11 cellular contexts compared by ENCODE assay signal in genomic region chr21:42534361-42534900, GRCh38. TPM values are rescaled to one million over a fixed set of nuclear protein-coding genes. Genes with fewer than 3 reads are reported as not detected.
DNase-seq lines count a peak whose midpoint lies in the region; ATAC-seq lines count a peak whose summit lies in the region.
"Had no signal": no experiment of that assay in that cellular context is flagged by ENCODE, and none has a peak within 500 bp of the region (broad histone marks: within the 10 kb centered on the region; RNA-seq: fewer than 3 reads in every experiment).

No MANE protein-coding gene starts in this region.

- H3K36me3 Mint-ChIP-seq in activated CD8-positive, alpha-beta T cell treated with anti-CD3 and anti-CD28 coated beads, Interleukin-2, amount 10 ng/mL, durations not matched to agents 7 days and 5 days (ENCODE audit: low read depth), result peaks cover 27% of the 10 kb centered on the region

- no peak overlapping the region for H3K4me3 Mint-ChIP-seq in activated CD8-positive, alpha-beta T cell treated with anti-CD3 and anti-CD28 coated beads, Interleukin-2, amount 10 ng/mL, durations not matched to agents 7 days and 5 days
- H3K4me3 Mint-ChIP-seq: central memory CD8-positive, alpha-beta T cell had no signal

- CTCF ChIA-PET in activated CD8-positive, alpha-beta T cell treated with anti-CD3 and anti-CD28 coated beads, Interleukin-2, amount 10 ng/mL, durations not matched to agents 7 days and 5 days (lab: Charles Lee), result interaction anchor here (6.7 kb wide), 1 partner anchor 67 kb away, joined by 56 read pairs; no protein-coding TSS in a partner anchor

- POLR2A ChIA-PET in activated CD8-positive, alpha-beta T cell treated with anti-CD3 and anti-CD28 coated beads, Interleukin-2, amount 10 ng/mL, durations not matched to agents 7 days and 5 days (lab: Charles Lee), result no interaction called here

- no peaks in the 10 kb centered on the region for H3K27me3 ChIP-seq in mucosa of stomach (ENCODE audit: control insufficient read depth, insufficient read depth, low read length)

- H3K4me3 ChIP-seq in GM08714 (ENCODE audit: low read length), result peak overlapping the region; percentile 1; the same call in 1 of the 2 replicates
- no peak overlapping the region for H3K4me3 ChIP-seq in mucosa of stomach (ENCODE audit: low read length)

- peak; percentile 5 for ATAC-seq in HG02798 (IDR thresholded peaks at IDR 0.05; ENCODE audit: poor library complexity, unreplicated experiment)
- no peak for ATAC-seq in activated CD8-positive, alpha-beta T cell treated with anti-CD3 and anti-CD28 coated beads, Interleukin-2, amount 10 ng/mL, durations not matched to agents 7 days and 5 days
- ATAC-seq: activated CD4-positive, CD25-positive, alpha-beta regulatory T cell treated with anti-CD3 and anti-CD28 coated beads, Interleukin-2, amount 50 U/mL, for 24 hours had no signal

- no peaks in the 10 kb centered on the region for H3K27me3 Mint-ChIP-seq in activated CD8-positive, alpha-beta T cell treated with anti-CD3 and anti-CD28 coated beads, Interleukin-2, amount 10 ng/mL, durations not matched to agents 7 days and 5 days (ENCODE audit: low read depth)
- H3K27me3 Mint-ChIP-seq: central memory CD8-positive, alpha-beta T cell had no signal

- DNase-seq in activated CD8-positive, alpha-beta T cell treated with anti-CD3 and anti-CD28 coated beads, Interleukin-2, amount 10 ng/mL, durations not matched to agents 7 days and 5 days, result no peak
- no peak for DNase-seq in activated gamma-delta T cell treated with Interleukin-2 at 50 U/mL for 16 hours
- no peak for DNase-seq in T1000 (lab: John Stamatoyannopoulos, UW)
- DNase-seq in NCI-H748 (lab: John Stamatoyannopoulos, UW; ENCODE audit: unreplicated experiment), result no peak
- no peak for DNase-seq in 8988T
- DNase-seq: NCI-H2029 had no signal

- peak overlapping the region; percentile 7 for H3K9ac ChIP-seq in mucosa of stomach (ENCODE audit: low read length)

- peak overlapping the region; percentile 2 for H3K27ac Mint-ChIP-seq in activated CD8-positive, alpha-beta T cell treated with anti-CD3 and anti-CD28 coated beads, Interleukin-2, amount 10 ng/mL, durations not matched to agents 7 days and 5 days

- peaks cover 25% of the 10 kb centered on the region for H3K4me1 Mint-ChIP-seq in activated CD8-positive, alpha-beta T cell treated with anti-CD3 and anti-CD28 coated beads, Interleukin-2, amount 10 ng/mL, durations not matched to agents 7 days and 5 days (ENCODE audit: low read depth)

- H3K36me3 ChIP-seq in mucosa of stomach (ENCODE audit: control insufficient read depth, insufficient read depth, low read length), result peaks cover 4% of the 10 kb centered on the region

- peaks cover 82% of the 10 kb centered on the region for H3K4me1 ChIP-seq in mucosa of stomach (ENCODE audit: control insufficient read depth, insufficient read depth, low read length)

- H3K9me3 Mint-ChIP-seq in activated CD8-positive, alpha-beta T cell treated with anti-CD3 and anti-CD28 coated beads, Interleukin-2, amount 10 ng/mL, durations not matched to agents 7 days and 5 days (ENCODE audit: insufficient read depth), result no peaks in the 10 kb centered on the region
- H3K9me3 Mint-ChIP-seq: central memory CD8-positive, alpha-beta T cell had no signal

- no peaks in the 10 kb centered on the region for H3K9me3 ChIP-seq in mucosa of stomach (ENCODE audit: control insufficient read depth, low read length)

RNA-seq across cellular contexts. Expression of gene SLC37A1, which starts 20.8 kb away (rescaled TPM):
- 10 to 100 TPM; 18.9 to 19.2 TPM for total RNA-seq in activated CD8-positive, alpha-beta T cell treated with anti-CD3 and anti-CD28 coated beads, Interleukin-2, amount 10 ng/mL, durations not matched to agents 7 days and 5 days

RNA-seq across cellular contexts. Expression of gene RSPH1, which starts 38.4 kb away (rescaled TPM):
- not detected for total RNA-seq in activated CD8-positive, alpha-beta T cell treated with anti-CD3 and anti-CD28 coated beads, Interleukin-2, amount 10 ng/mL, durations not matched to agents 7 days and 5 days
